In the genomic region with DNA sequence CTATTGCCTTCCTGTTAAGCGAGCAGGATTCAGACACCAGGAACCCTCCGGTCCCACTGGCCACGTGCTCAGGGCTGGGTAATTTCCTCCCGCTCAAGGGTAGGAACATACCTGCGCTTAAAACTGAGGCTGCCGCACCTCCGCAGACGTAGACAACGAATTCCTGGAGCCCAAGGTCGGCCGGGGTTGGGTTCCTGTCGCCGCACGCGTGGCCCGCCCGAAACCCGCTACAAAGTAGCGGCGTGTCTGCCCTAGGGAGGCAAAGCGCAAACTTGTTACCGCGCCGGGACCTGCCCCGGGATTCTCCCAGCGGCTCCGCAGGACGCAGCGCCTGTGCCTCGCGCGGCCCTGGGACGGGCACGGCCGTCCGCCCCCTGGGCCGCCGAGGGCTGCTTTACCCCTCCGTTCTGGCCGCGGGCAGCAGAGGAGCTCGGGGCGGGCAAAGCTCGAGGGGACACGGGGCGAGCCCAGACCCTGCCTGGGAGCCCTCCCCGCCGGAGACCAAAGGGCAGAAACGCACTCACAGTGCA, we compare ENCODE assay signal across 9 cellular contexts. TPM values are rescaled to one million over a fixed set of nuclear protein-coding genes. Genes with fewer than 3 reads are reported as not detected.
DNase-seq lines count a peak whose midpoint lies in the region; ATAC-seq, FAIRE-seq and TF ChIP-seq lines count a peak whose summit lies in the region.
"Had no signal": no experiment of that assay in that cellular context is flagged by ENCODE, and none has a peak within 500 bp of the region (broad histone marks: within the 10 kb centered on the region; RNA-seq: fewer than 3 reads in every experiment).

No MANE protein-coding gene starts in this region.

- peak overlapping the region; percentile 63 for H3K4me2 ChIP-seq in HepG2 (ENCODE audit: low read depth, low read length)

- in situ Hi-C loops in HepG2 (cut with HindIII; ENCODE audit: extremely low pct_ligation_motif_present, low pct_unique_long_range_greater_than_20kb) = no loop called here

- H2AFZ ChIP-seq in HepG2 (ENCODE audit: low read length) = no peak overlapping the region

- 16% methylated on average over 14 of the region's 49 CpGs for WGBS in HepG2 (ENCODE audit: low lambda C conversion rate)
- 2 to 4% (median 2%) methylated on average over 17 to 49 of the region's 49 CpGs for WGBS in stomach, 5 donors

- peak; percentile 6 for DNase-seq in stimulated activated CD4-positive, alpha-beta T cell treated with anti-CD3 and anti-CD28 coated beads, Interleukin-12 subunit alpha, Interleukin-12 subunit beta, amount 100 ng/mL, for 4 hours
- DNase-seq in stimulated activated CD4-positive, alpha-beta T cell treated with anti-CD3 and anti-CD28 coated beads, Interleukin-4, amount 100 ng/mL, for 24 hours = no peak
- DNase-seq in cerebellar cortex (ENCODE audit: low spot score) (peak; percentile 6), HepG2 (ENCODE audit: low spot score) (no peak), stomach (no peak)

- BruUV-seq in HepG2 (replicated peaks; lab: Mats Ljungman, UMichigan) = no TSS peak

- intact Hi-C loops in HepG2 (cut with micrococcal nuclease; ENCODE audit: unreplicated experiment) (no loop called here), stomach (cut with DNase I; ENCODE audit: low total_unique reads) (no loop called here)

- H3K9me3 ChIP-seq in HepG2 (ENCODE audit: low read length) (no peaks in the 10 kb centered on the region), stomach (no peaks in the 10 kb centered on the region)

- TF ChIP-seq CTCF in HepG2 (CRISPR knock-in tag; IDR thresholded peaks at IDR 0.05) = no peak
- TF ChIP-seq CTCF in stomach (IDR thresholded peaks at IDR 0.05) = no peak

- H3K9ac ChIP-seq in HepG2 (ENCODE audit: insufficient read depth, low read depth, low read length) = no peak overlapping the region

- CTCF ChIA-PET in HepG2 (lab: Yijun Ruan, JAX; ENCODE audit: low intra/inter-chr PET ratio, low total read pairs) = no interaction called here

- H3K4me3 ChIP-seq in HepG2 (replicated peaks in 1 of 3; ENCODE audit: insufficient read depth in 1 of 3, low read depth in 2 of 3, low read length in 3 of 3) (peak overlapping the region in 2 of 3 experiments; percentile 31 to 53; a peak in 3 of 6 replicates), stomach (peak overlapping the region; percentile 55 to 74 (median 58))

- H4K20me1 ChIP-seq in HepG2 (ENCODE audit: insufficient read depth, low read length) = no peaks in the 10 kb centered on the region

- TF ChIP-seq EP300 in HepG2 (IDR thresholded peaks at IDR 0.05; ENCODE audit: low read depth in 2 of 2, low read length in 2 of 2) (no peak), HepG2 (CRISPR knock-in tag; IDR thresholded peaks at IDR 0.05; ENCODE audit: borderline replicate concordance) (no peak), stomach (IDR thresholded peaks at IDR 0.05) (no peak)

- H3K27ac ChIP-seq in HepG2 (ENCODE audit: extremely low read length, insufficient read depth, low read length) = no peak overlapping the region
- H3K27ac ChIP-seq in stomach = peak overlapping the region in 3 of 5 donors; percentile 15 to 61 (median 39)

- 0 out of 2 replicates have a peak, but pooled peaks cover 6% of the 10 kb centered on the region for H3K4me1 ChIP-seq in HepG2 (ENCODE audit: insufficient read depth, low read length)
- peaks cover 12 to 23% (median 14%) of the 10 kb centered on the region in 4 donors for H3K4me1 ChIP-seq in stomach

- H3K36me3 ChIP-seq in HepG2 (replicated peaks in 1 of 2; ENCODE audit: control insufficient read depth in 1 of 2, insufficient read depth in 2 of 2, low read length in 2 of 2) (no peaks in the 10 kb centered on the region), stomach (no peaks in the 10 kb centered on the region)

- TF ChIP-seq POLR2A in HepG2 (IDR thresholded peaks at IDR 0.05; ENCODE audit: insufficient read depth in 1 of 2, low read depth in 2 of 2, low read length in 2 of 2) = no peak
- no peak for TF ChIP-seq POLR2A in stomach (IDR thresholded peaks at IDR 0.05)

- peak; percentile 91 for ATAC-seq in HepG2
- ATAC-seq in HG03378 (IDR thresholded peaks at IDR 0.05; ENCODE audit: unreplicated experiment) = no peak
- ATAC-seq in HG02610 (IDR thresholded peaks at IDR 0.05; ENCODE audit: unreplicated experiment) = no peak
- no peak for ATAC-seq in HG02970 (IDR thresholded peaks at IDR 0.05; ENCODE audit: low FRiP score, unreplicated experiment)

- POLR2A ChIA-PET in HepG2 (lab: Yijun Ruan, JAX) = no interaction called here

- FAIRE-seq in HepG2 (lab: Jason Lieb, UNC) = no peak
- FAIRE-seq: G401.6 had no signal

- no peaks in the 10 kb centered on the region for H3K79me2 ChIP-seq in HepG2 (ENCODE audit: insufficient read depth, low read length)

- no peak for TF ChIP-seq RAD21 in HepG2 (CRISPR knock-in tag; IDR thresholded peaks at IDR 0.05)

- H3K27me3 ChIP-seq in HepG2 (ENCODE audit: control insufficient read depth in 1 of 2, insufficient read depth in 2 of 2, low read length in 2 of 2) (peaks cover 3 to 15% of the 10 kb centered on the region in 2 experiments; a peak in 4 of 5 replicates), stomach (peaks cover 0 to 35% (median 11%) of the 10 kb centered on the region in 3 donors)

TF ChIP-seq in HepG2, 621 proteins besides CTCF, POLR2A, EP300 and RAD21 (continues in another document):
- TF ChIP-seq ZNF766 (CRISPR knock-in tag; IDR thresholded peaks at IDR 0.05; ENCODE audit: borderline replicate concordance) (no peak), ZNF563 (CRISPR knock-in tag; IDR thresholded peaks at IDR 0.05) (0 out of 2 replicates have a peak, but pooled peaks have one; percentile 47), ZNF564 (CRISPR knock-in tag; IDR thresholded peaks at IDR 0.05) (no peak), FOXO1 (CRISPR knock-in tag; IDR thresholded peaks at IDR 0.05) (no peak)
- TF ChIP-seq, protein P1, sequence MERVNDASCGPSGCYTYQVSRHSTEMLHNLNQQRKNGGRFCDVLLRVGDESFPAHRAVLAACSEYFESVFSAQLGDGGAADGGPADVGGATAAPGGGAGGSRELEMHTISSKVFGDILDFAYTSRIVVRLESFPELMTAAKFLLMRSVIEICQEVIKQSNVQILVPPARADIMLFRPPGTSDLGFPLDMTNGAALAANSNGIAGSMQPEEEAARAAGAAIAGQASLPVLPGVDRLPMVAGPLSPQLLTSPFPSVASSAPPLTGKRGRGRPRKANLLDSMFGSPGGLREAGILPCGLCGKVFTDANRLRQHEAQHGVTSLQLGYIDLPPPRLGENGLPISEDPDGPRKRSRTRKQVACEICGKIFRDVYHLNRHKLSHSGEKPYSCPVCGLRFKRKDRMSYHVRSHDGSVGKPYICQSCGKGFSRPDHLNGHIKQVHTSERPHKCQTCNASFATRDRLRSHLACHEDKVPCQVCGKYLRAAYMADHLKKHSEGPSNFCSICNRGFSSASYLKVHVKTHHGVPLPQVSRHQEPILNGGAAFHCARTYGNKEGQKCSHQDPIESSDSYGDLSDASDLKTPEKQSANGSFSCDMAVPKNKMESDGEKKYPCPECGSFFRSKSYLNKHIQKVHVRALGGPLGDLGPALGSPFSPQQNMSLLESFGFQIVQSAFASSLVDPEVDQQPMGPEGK (CRISPR knock-in tag; IDR thresholded peaks at IDR 0.05) = peak; percentile 43; the same call in 1 of the 2 replicates
- TF ChIP-seq, protein P2, sequence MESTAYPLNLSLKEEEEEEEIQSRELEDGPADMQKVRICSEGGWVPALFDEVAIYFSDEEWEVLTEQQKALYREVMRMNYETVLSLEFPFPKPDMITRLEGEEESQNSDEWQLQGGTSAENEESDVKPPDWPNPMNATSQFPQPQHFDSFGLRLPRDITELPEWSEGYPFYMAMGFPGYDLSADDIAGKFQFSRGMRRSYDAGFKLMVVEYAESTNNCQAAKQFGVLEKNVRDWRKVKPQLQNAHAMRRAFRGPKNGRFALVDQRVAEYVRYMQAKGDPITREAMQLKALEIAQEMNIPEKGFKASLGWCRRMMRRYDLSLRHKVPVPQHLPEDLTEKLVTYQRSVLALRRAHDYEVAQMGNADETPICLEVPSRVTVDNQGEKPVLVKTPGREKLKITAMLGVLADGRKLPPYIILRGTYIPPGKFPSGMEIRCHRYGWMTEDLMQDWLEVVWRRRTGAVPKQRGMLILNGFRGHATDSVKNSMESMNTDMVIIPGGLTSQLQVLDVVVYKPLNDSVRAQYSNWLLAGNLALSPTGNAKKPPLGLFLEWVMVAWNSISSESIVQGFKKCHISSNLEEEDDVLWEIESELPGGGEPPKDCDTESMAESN (CRISPR knock-in tag; conservative IDR thresholded peaks at IDR 0.05) = 0 out of 2 replicates have a peak, but pooled peaks have one; percentile 25

RNA-seq across cellular contexts. Expression of a gene that starts 0.3 kb away (rescaled TPM):
- total RNA-seq in HepG2 (2016; rRNA removed; fragmentation: Illumina TruSeq; extraction: Trizol) = 0.24 and 0.35 TPM in 2 replicates
- not detected in 2 replicates for total RNA-seq in HepG2 (2016; cell fraction: cytosol; rRNA removed; fragmentation: Illumina TruSeq; extraction: Trizol; ENCODE audit: low read depth)
- 0.19 and 0.40 TPM in 2 replicates for total RNA-seq in HepG2 (2016; cell fraction: insoluble cytoplasmic fraction; rRNA removed; fragmentation: Illumina TruSeq; extraction: Trizol)
- total RNA-seq in HepG2 (2016; cell fraction: membrane; rRNA removed; fragmentation: Illumina TruSeq; extraction: Trizol) = 0.15 and 0.24 TPM in 2 replicates
- total RNA-seq in HepG2 (2016; cell fraction: nucleus; rRNA removed; fragmentation: Illumina TruSeq; extraction: Trizol) = 0.12 TPM in 1 of 2 replicates, not detected in the other
- 0.03 and 0.04 TPM in 2 replicates for polyA plus RNA-seq in HepG2 (2011; rRNA removed)
- 0.03 and 0.05 TPM in 2 replicates for polyA plus RNA-seq in HepG2 (2011; cell fraction: cytosol; rRNA removed)
- not detected in 2 replicates for polyA plus RNA-seq in HepG2 (2011; cell fraction: nucleus; rRNA removed)
- polyA plus RNA-seq in HepG2 (2012) = 0.04 and 0.05 TPM in 2 replicates
- polyA plus RNA-seq in HepG2 (2016; cell fraction: cytosol; fragmentation: Illumina TruSeq; extraction: Trizol; ENCODE audit: low read depth) = 0.10 and 0.12 TPM in 2 replicates
- 0.15 and 0.25 TPM in 2 replicates for polyA plus RNA-seq in HepG2 (2016; cell fraction: insoluble cytoplasmic fraction; fragmentation: Illumina TruSeq; extraction: Trizol; ENCODE audit: low read depth)
- polyA plus RNA-seq in HepG2 (2016; cell fraction: membrane; fragmentation: Illumina TruSeq; extraction: Trizol; ENCODE audit: low read depth) = 0.13 and 0.14 TPM in 2 replicates
- 0.44 TPM in 1 of 2 replicates, not detected in the other for polyA plus RNA-seq in HepG2 (2016; cell fraction: nucleus; fragmentation: Illumina TruSeq; extraction: Trizol; ENCODE audit: insufficient read depth, low read depth)
- polyA minus RNA-seq in HepG2 (2011; rRNA and poly(A)+ RNA removed; ENCODE audit: low replicate concordance) = not detected in 2 replicates
- polyA minus RNA-seq in HepG2 (2011; cell fraction: cytosol; rRNA and poly(A)+ RNA removed) = not detected in 2 replicates
- polyA minus RNA-seq in HepG2 (2011; cell fraction: nucleus; rRNA and poly(A)+ RNA removed) = 0.12 TPM in 1 of 2 replicates, not detected in the other
- 1 to 10 TPM in 1 of 5 donors, under 1 TPM in 1, not detected in 3; 0.37 to 3.0 TPM for total RNA-seq in stomach
- under 1 TPM in 2 of 3 donors, not detected in 1; 0.30 to 0.62 TPM for polyA plus RNA-seq in stomach

Comparison
In these comparisons a context has a peak if more than half of its experiments do, and no peak if none do; other contexts are left out.
1. DNase-seq: peak in stimulated activated CD4-positive, alpha-beta T cell treated with anti-CD3 and anti-CD28 coated beads, Interleukin-12 subunit alpha, Interleukin-12 subunit beta, amount 100 ng/mL, for 4 hours (single experiment) and cerebellar cortex (single experiment); none in stimulated activated CD4-positive, alpha-beta T cell treated with anti-CD3 and anti-CD28 coated beads, Interleukin-4, amount 100 ng/mL, for 24 hours (single experiment), HepG2 (single experiment) and stomach (single experiment).